Comparison of ENCODE assay signal across 2 cellular contexts in the genomic region with DNA sequence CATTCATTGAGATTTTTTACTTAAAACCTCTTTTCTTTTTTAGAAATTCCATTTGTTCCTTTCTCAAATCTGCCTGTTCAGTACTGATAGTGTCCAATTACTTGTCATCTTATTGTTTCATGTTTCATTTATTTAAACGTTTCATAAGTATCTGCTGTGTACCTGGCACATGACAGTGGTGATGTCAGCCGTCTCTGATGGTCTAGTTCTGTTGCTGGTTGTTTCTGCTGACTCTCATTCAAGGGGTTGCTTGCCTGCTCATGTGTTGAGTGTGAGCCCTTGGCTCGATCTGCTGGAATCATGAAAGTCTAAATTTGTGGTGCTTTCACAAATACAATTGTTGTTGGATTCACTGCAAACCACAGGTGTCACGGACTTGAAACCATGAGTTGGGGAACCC.
A peak's percentile ranks its signal among the peaks of the same experiment; 100 is the strongest.
TF ChIP-seq lines count a peak whose summit lies in the region.

No MANE protein-coding gene starts in this region.

TF ChIP-seq in HEK293, 187 proteins besides CTCF, POLR2A, EP300 and RAD21:
- TF ChIP-seq ZNF677 (tag by site-specific recombination; IDR thresholded peaks at IDR 0.05) (no peak), KLF16 (tag by site-specific recombination; IDR thresholded peaks at IDR 0.05) (no peak), SETDB1 (IDR thresholded peaks at IDR 0.05; ENCODE audit: insufficient read length, low read length) (peak; percentile 63), KLF10 (tag by site-specific recombination; IDR thresholded peaks at IDR 0.05) (no peak), REST (tag by site-specific recombination; IDR thresholded peaks at IDR 0.05) (no peak)

TF ChIP-seq in GM12878, 131 proteins besides CTCF, POLR2A, EP300 and RAD21:
- TF ChIP-seq, protein P1, sequence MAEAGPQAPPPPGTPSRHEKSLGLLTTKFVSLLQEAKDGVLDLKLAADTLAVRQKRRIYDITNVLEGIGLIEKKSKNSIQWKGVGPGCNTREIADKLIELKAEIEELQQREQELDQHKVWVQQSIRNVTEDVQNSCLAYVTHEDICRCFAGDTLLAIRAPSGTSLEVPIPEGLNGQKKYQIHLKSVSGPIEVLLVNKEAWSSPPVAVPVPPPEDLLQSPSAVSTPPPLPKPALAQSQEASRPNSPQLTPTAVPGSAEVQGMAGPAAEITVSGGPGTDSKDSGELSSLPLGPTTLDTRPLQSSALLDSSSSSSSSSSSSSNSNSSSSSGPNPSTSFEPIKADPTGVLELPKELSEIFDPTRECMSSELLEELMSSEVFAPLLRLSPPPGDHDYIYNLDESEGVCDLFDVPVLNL (IDR thresholded peaks at IDR 0.05; ENCODE audit: low read depth, low read length) = no peak
- no peak for TF ChIP-seq RB1 (IDR thresholded peaks at IDR 0.05; ENCODE audit: borderline replicate concordance)
- TF ChIP-seq E2F8 (IDR thresholded peaks at IDR 0.05; ENCODE audit: low read depth, partially characterized antibody) = no peak
- TF ChIP-seq CHD2 (IDR thresholded peaks at IDR 0.05; ENCODE audit: borderline replicate concordance, low read depth, low read length) = no peak
- no peak for TF ChIP-seq ZNF592 (IDR thresholded peaks at IDR 0.05)
